In the genomic region with DNA sequence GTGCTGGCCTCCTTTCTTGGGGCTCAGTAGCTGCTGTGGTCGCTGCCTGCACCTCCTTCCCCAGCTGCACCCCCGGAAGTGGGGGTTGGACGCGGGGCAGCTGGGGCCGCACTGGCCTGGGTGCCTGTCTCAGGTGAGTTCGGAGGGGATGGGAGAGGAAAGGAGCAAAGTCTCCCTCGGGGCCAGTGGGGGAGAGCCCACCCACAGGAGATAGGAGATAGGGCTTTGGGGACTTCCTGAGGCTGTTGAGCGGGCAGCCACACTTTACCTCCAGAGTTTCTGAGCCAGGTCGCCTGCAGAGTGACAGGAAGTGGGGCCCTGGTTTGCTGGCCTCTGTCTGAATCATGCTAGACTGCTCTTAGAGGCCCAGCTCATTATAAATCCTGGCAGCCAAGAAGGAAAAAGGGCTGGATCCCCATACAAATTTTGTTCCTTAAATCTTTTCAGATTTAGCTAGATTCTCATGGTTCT, we compare ENCODE assay signal across 8 cellular contexts. TPM values are rescaled to one million over a fixed set of nuclear protein-coding genes. Genes with fewer than 3 reads are reported as not detected.
DNase-seq lines count a peak whose midpoint lies in the region; ATAC-seq and TF ChIP-seq lines count a peak whose summit lies in the region.
"Had no signal": no experiment of that assay in that cellular context is flagged by ENCODE, and none has a peak within 500 bp of the region (broad histone marks: within the 10 kb centered on the region; RNA-seq: fewer than 3 reads in every experiment).

No MANE protein-coding gene starts in this region.

- peak overlapping the region; percentile 43 for H3K27ac Mint-ChIP-seq in dendritic cell treated with granulocyte-macrophage colony-stimulating factor and Interleukin-4, amounts not matched to agents 40 ng/mL and 50 ng/mL, for 4 days

- peaks cover 92% of the 10 kb centered on the region for H3K4me1 Mint-ChIP-seq in dendritic cell treated with granulocyte-macrophage colony-stimulating factor and Interleukin-4, amounts not matched to agents 40 ng/mL and 50 ng/mL, for 4 days (ENCODE audit: low read depth)

- H3K79me2 ChIP-seq in SU-DHL-6 (ENCODE audit: insufficient read depth, low read length), result peaks cover 100% of the 10 kb centered on the region

- ATAC-seq in HG03039 (IDR thresholded peaks at IDR 0.05; ENCODE audit: unreplicated experiment), result peak; percentile 38

- peaks cover 5 to 74% (median 28%) of the 10 kb centered on the region in 4 donors for H3K4me1 ChIP-seq in transverse colon

- peak overlapping the region; percentile 99 for H3K4me2 ChIP-seq in SU-DHL-6 (ENCODE audit: low read depth, low read length, poor library complexity, severe bottlenecking)

- 70% methylated on average over 9 of the region's 9 CpGs; no CpG with 5 or more reads in 1 of the 2 donors for WGBS in transverse colon (ENCODE audit: low coverage in 1 of 2), 2 donors

- peak overlapping the region; percentile 8 for H3K4me3 Mint-ChIP-seq in dendritic cell treated with granulocyte-macrophage colony-stimulating factor and Interleukin-4, amounts not matched to agents 40 ng/mL and 50 ng/mL, for 4 days

- H3K27me3 ChIP-seq in SU-DHL-6 (ENCODE audit: low read length), result no peaks in the 10 kb centered on the region
- no peaks in the 10 kb centered on the region for H3K27me3 ChIP-seq in transverse colon

- intact Hi-C loops in dendritic cell treated with granulocyte-macrophage colony-stimulating factor and Interleukin-4, amounts not matched to agents 40 ng/mL and 50 ng/mL, for 4 days (cut with micrococcal nuclease), result no loop called here
- intact Hi-C loops in transverse colon (cut with DNase I; ENCODE audit: low total_unique reads), result no loop called here

- DNase-seq in transverse colon (no peak), HPDE6-E6E7 (ENCODE audit: extremely low spot score) (no peak), NCI-H2081 treated with DMSO at 0.1 percent for 48 hours (lab: John Stamatoyannopoulos, UW) (no peak)
- DNase-seq: lower lobe of right lung had no signal

- in situ Hi-C loops in transverse colon (cut with MboI; ENCODE audit: low pct_ligation_motif_present in 1 of 4, low pct_unique_long_range_greater_than_20kb in 1 of 4, low sequenced_read_pairs in 3 of 4), result no loop called here

- no peaks in the 10 kb centered on the region for H3K27me3 Mint-ChIP-seq in dendritic cell treated with granulocyte-macrophage colony-stimulating factor and Interleukin-4, amounts not matched to agents 40 ng/mL and 50 ng/mL, for 4 days

- no peaks in the 10 kb centered on the region for H3K9me2 ChIP-seq in SU-DHL-6 (replicated peaks; ENCODE audit: insufficient read depth, low read length)

- H3K9ac ChIP-seq in SU-DHL-6 (ENCODE audit: low read length), result peak overlapping the region; percentile 87

- no peaks in the 10 kb centered on the region for H3K9me3 ChIP-seq in SU-DHL-6 (ENCODE audit: insufficient read depth, low read length)
- H3K9me3 ChIP-seq in transverse colon, result no peaks in the 10 kb centered on the region
- H3K9me3 ChIP-seq: lower lobe of right lung had no signal

- H3F3A ChIP-seq in SU-DHL-6 (ENCODE audit: insufficient read depth), result peaks cover 64% of the 10 kb centered on the region

- H3K4me3 ChIP-seq in SU-DHL-6 (ENCODE audit: insufficient read depth, low read length, poor library complexity, severe bottlenecking), result peak overlapping the region; percentile 41
- H3K4me3 ChIP-seq in transverse colon, result no peak overlapping the region
- H3K4me3 ChIP-seq: lower lobe of right lung had no signal

- H3K27ac ChIP-seq in SU-DHL-6 (ENCODE audit: low read depth, low read length), result peak overlapping the region; percentile 93
- peak overlapping the region; percentile 0 to 49 (median 25) for H3K27ac ChIP-seq in transverse colon
- H3K27ac ChIP-seq: lower lobe of right lung had no signal

- peaks cover 74% of the 10 kb centered on the region for H3K36me3 Mint-ChIP-seq in dendritic cell treated with granulocyte-macrophage colony-stimulating factor and Interleukin-4, amounts not matched to agents 40 ng/mL and 50 ng/mL, for 4 days (ENCODE audit: low read depth)

- no peak overlapping the region for H2AFZ ChIP-seq in SU-DHL-6 (ENCODE audit: low read depth, low read length, severe bottlenecking)

- H3K36me3 ChIP-seq in SU-DHL-6 (ENCODE audit: low read length) (no peaks in the 10 kb centered on the region), transverse colon (no peaks in the 10 kb centered on the region)
- H3K36me3 ChIP-seq: lower lobe of right lung had no signal

- no peak for TF ChIP-seq EP300 in transverse colon (IDR thresholded peaks at IDR 0.05; ENCODE audit: low read depth)

- TF ChIP-seq CTCF in SU-DHL-6 (IDR thresholded peaks at IDR 0.05; ENCODE audit: insufficient read depth, low read length, poor library complexity, severe bottlenecking) (no peak), transverse colon (IDR thresholded peaks at IDR 0.05) (no peak)

- peaks cover 5% of the 10 kb centered on the region; the same call in 1 of the 2 replicates for H4K20me1 ChIP-seq in SU-DHL-6 (ENCODE audit: low read depth, low read length)

- peak; percentile 49 for TF ChIP-seq POLR2A in GM19193 (IDR thresholded peaks at IDR 0.05; ENCODE audit: extremely low read depth, insufficient read depth, insufficient read length)
- no peak for TF ChIP-seq POLR2A in transverse colon (IDR thresholded peaks at IDR 0.05)

- no peaks in the 10 kb centered on the region for H3K9me3 Mint-ChIP-seq in dendritic cell treated with granulocyte-macrophage colony-stimulating factor and Interleukin-4, amounts not matched to agents 40 ng/mL and 50 ng/mL, for 4 days

RNA-seq across cellular contexts. Expression of gene MBP, which starts 8.1 kb away (rescaled TPM):
- 10 to 100 TPM; 12.7 to 53.4 (median 41.0) TPM for total RNA-seq in transverse colon
